ENCODE assay signal across 1 cellular context in the genomic region with DNA sequence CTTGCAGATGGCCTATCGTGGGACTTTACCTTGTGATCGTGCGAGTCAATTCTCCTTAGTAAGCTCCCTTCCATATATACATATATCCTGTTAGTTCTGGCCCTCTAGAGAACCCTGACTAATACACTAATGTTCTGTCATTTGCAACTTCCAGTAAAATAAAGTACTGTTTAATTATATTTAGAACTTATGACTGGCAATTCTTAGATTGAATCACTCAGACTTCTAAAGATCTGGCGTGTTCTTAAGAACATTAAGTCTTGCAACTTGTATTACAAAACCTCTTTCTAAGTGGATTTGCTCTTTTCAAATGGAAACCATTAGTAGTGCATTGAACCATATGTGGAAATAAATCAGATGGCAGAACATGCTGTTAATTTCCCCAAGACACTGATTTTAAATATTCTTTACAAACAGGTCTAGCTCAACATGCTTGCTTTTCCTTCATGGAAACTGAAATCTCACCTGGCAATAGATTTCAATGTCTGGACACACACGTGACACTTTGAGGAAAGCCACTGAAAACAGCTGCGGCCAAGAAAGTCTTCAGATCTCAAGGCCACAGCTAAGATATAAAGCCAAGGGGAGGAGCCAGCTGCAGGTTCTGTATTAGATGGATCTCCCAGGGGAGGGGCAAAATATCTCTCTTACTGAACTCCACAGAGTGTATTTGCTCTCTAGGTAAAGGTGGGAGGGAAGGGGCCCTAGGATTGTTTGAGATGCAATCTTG.
TF ChIP-seq lines count a peak whose summit lies in the region.

No MANE protein-coding gene starts in this region.

TF ChIP-seq in GM23338, 12 proteins besides CTCF, POLR2A, EP300 and RAD21 (continued from another document):
- TF ChIP-seq, protein P1, sequence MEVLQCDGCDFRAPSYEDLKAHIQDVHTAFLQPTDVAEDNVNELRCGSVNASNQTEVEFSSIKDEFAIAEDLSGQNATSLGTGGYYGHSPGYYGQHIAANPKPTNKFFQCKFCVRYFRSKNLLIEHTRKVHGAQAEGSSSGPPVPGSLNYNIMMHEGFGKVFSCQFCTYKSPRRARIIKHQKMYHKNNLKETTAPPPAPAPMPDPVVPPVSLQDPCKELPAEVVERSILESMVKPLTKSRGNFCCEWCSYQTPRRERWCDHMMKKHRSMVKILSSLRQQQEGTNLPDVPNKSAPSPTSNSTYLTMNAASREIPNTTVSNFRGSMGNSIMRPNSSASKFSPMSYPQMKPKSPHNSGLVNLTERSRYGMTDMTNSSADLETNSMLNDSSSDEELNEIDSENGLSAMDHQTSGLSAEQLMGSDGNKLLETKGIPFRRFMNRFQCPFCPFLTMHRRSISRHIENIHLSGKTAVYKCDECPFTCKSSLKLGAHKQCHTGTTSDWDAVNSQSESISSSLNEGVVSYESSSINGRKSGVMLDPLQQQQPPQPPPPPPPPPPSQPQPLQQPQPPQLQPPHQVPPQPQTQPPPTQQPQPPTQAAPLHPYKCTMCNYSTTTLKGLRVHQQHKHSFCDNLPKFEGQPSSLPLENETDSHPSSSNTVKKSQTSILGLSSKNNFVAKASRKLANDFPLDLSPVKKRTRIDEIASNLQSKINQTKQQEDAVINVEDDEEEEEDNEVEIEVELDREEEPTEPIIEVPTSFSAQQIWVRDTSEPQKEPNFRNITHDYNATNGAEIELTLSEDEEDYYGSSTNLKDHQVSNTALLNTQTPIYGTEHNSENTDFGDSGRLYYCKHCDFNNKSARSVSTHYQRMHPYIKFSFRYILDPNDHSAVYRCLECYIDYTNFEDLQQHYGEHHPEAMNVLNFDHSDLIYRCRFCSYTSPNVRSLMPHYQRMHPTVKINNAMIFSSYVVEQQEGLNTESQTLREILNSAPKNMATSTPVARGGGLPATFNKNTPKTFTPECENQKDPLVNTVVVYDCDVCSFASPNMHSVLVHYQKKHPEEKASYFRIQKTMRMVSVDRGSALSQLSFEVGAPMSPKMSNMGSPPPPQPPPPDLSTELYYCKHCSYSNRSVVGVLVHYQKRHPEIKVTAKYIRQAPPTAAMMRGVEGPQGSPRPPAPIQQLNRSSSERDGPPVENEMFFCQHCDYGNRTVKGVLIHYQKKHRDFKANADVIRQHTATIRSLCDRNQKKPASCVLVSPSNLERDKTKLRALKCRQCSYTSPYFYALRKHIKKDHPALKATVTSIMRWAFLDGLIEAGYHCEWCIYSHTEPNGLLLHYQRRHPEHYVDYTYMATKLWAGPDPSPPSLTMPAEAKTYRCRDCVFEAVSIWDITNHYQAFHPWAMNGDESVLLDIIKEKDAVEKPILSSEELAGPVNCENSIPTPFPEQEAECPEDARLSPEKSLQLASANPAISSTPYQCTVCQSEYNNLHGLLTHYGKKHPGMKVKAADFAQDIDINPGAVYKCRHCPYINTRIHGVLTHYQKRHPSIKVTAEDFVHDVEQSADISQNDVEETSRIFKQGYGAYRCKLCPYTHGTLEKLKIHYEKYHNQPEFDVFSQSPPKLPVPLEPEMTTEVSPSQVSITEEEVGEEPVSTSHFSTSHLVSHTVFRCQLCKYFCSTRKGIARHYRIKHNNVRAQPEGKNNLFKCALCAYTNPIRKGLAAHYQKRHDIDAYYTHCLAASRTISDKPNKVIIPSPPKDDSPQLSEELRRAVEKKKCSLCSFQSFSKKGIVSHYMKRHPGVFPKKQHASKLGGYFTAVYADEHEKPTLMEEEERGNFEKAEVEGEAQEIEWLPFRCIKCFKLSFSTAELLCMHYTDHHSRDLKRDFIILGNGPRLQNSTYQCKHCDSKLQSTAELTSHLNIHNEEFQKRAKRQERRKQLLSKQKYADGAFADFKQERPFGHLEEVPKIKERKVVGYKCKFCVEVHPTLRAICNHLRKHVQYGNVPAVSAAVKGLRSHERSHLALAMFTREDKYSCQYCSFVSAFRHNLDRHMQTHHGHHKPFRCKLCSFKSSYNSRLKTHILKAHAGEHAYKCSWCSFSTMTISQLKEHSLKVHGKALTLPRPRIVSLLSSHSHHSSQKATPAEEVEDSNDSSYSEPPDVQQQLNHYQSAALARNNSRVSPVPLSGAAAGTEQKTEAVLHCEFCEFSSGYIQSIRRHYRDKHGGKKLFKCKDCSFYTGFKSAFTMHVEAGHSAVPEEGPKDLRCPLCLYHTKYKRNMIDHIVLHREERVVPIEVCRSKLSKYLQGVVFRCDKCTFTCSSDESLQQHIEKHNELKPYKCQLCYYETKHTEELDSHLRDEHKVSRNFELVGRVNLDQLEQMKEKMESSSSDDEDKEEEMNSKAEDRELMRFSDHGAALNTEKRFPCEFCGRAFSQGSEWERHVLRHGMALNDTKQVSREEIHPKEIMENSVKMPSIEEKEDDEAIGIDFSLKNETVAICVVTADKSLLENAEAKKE (CRISPR knock-in tag; IDR thresholded peaks at IDR 0.05): no peak
TF ChIP-seq in GM23338: peak in this region for 0.
